ENCODE assay signal across 8 cellular contexts in genomic region chr7:90403174-90404113, GRCh38. TPM values are rescaled to one million over a fixed set of nuclear protein-coding genes. Genes with fewer than 3 reads are reported as not detected.
DNase-seq lines count a peak whose midpoint lies in the region; ATAC-seq lines count a peak whose summit lies in the region.

CLDN12 (plus strand) TSS chr7:90403461; CDS start chr7:90412677, 9,216 bp downstream.

- peaks cover 2% of the 10 kb centered on the region for H3K36me3 Mint-ChIP-seq in activated CD4-positive, alpha-beta T cell treated with anti-CD3 and anti-CD28 coated beads, Interleukin-2, amount 10 ng/mL, durations not matched to agents 7 days and 5 days (ENCODE audit: low read depth)
- peaks cover 14% of the 10 kb centered on the region for H3K36me3 Mint-ChIP-seq in dendritic cell treated with granulocyte-macrophage colony-stimulating factor and Interleukin-4, amounts not matched to agents 40 ng/mL and 50 ng/mL, for 4 days (ENCODE audit: low read depth)

- peaks cover 3 to 7% (median 6%) of the 10 kb centered on the region in 11 experiments; a peak in 17 of 22 replicates for H3K9me3 ChIP-seq in BLaER1 treated with 17β-estradiol and CSF1 and Interleukin-3, amounts not matched to agents 10 nM and 100 nM (replicated peaks in 1 of 11)

- peaks cover 19 to 42% (median 35%) of the 10 kb centered on the region in 10 experiments for H3K4me1 ChIP-seq in BLaER1 treated with 17β-estradiol and CSF1 and Interleukin-3, amounts not matched to agents 10 nM and 100 nM

- CTCF ChIA-PET in activated CD4-positive, alpha-beta T cell treated with anti-CD3 and anti-CD28 coated beads, Interleukin-2, amount 10 ng/mL, durations not matched to agents 7 days and 5 days (lab: Charles Lee): interaction anchor here (0.7 to 1.3 kb wide), 3 partner anchors 12 to 22 kb away, joined by 3 read pairs; no protein-coding TSS in a partner anchor

- H3K27me3 ChIP-seq in BLaER1 treated with 17β-estradiol and CSF1 and Interleukin-3, amounts not matched to agents 10 nM and 100 nM: no peaks in the 10 kb centered on the region

- H3K4me3 Mint-ChIP-seq in activated CD4-positive, alpha-beta T cell treated with anti-CD3 and anti-CD28 coated beads, Interleukin-2, amount 10 ng/mL, durations not matched to agents 7 days and 5 days: peak within 1 kb of the TSS; percentile 90
- H3K4me3 Mint-ChIP-seq in dendritic cell treated with granulocyte-macrophage colony-stimulating factor and Interleukin-4, amounts not matched to agents 40 ng/mL and 50 ng/mL, for 4 days: peak within 1 kb of the TSS; percentile 97

- peaks cover 24% of the 10 kb centered on the region for H3K27me3 Mint-ChIP-seq in activated CD4-positive, alpha-beta T cell treated with anti-CD3 and anti-CD28 coated beads, Interleukin-2, amount 10 ng/mL, durations not matched to agents 7 days and 5 days
- H3K27me3 Mint-ChIP-seq in dendritic cell treated with granulocyte-macrophage colony-stimulating factor and Interleukin-4, amounts not matched to agents 40 ng/mL and 50 ng/mL, for 4 days: peaks cover 5% of the 10 kb centered on the region

- DNase-seq in NCI-H524 treated with DMSO at 0.1 percent for 48 hours (lab: John Stamatoyannopoulos, UW) (peak; percentile 75), left lobe of liver (ENCODE audit: low spot score) (peak; percentile 91)
- peak; percentile 71 for DNase-seq in activated CD4-positive, alpha-beta T cell treated with anti-CD3 and anti-CD28 coated beads, Interleukin-2, amount 10 ng/mL, durations not matched to agents 7 days and 5 days
- DNase-seq in stimulated activated CD4-positive, alpha-beta T cell treated with anti-CD3 and anti-CD28 coated beads, Interleukin-2, amount 100 ng/mL, for 4 hours (ENCODE audit: low read depth): peak; percentile 52

- peak within 1 kb of the TSS; percentile 74 to 86 (median 84) for H3K9ac ChIP-seq in BLaER1 treated with 17β-estradiol and CSF1 and Interleukin-3, amounts not matched to agents 10 nM and 100 nM

- H3K4me1 Mint-ChIP-seq in activated CD4-positive, alpha-beta T cell treated with anti-CD3 and anti-CD28 coated beads, Interleukin-2, amount 10 ng/mL, durations not matched to agents 7 days and 5 days: peaks cover 15% of the 10 kb centered on the region
- H3K4me1 Mint-ChIP-seq in dendritic cell treated with granulocyte-macrophage colony-stimulating factor and Interleukin-4, amounts not matched to agents 40 ng/mL and 50 ng/mL, for 4 days (ENCODE audit: low read depth): peaks cover 13% of the 10 kb centered on the region

- peak within 1 kb of the TSS; percentile 57 to 70 (median 64) for H3K4me3 ChIP-seq in BLaER1 treated with 17β-estradiol and CSF1 and Interleukin-3, amounts not matched to agents 10 nM and 100 nM

- H3K27ac Mint-ChIP-seq in activated CD4-positive, alpha-beta T cell treated with anti-CD3 and anti-CD28 coated beads, Interleukin-2, amount 10 ng/mL, durations not matched to agents 7 days and 5 days: peak within 1 kb of the TSS; percentile 91
- H3K27ac Mint-ChIP-seq in dendritic cell treated with granulocyte-macrophage colony-stimulating factor and Interleukin-4, amounts not matched to agents 40 ng/mL and 50 ng/mL, for 4 days: peak within 1 kb of the TSS; percentile 84

- POLR2A ChIA-PET in activated CD4-positive, alpha-beta T cell treated with anti-CD3 and anti-CD28 coated beads, Interleukin-2, amount 10 ng/mL, durations not matched to agents 7 days and 5 days (lab: Charles Lee): no interaction called here

- peak within 1 kb of the TSS; percentile 67 to 90 (median 82) for H3K4me2 ChIP-seq in BLaER1 treated with 17β-estradiol and CSF1 and Interleukin-3, amounts not matched to agents 10 nM and 100 nM

- peak within 1 kb of the TSS; percentile 62 to 96 (median 92); a peak in 21 of 22 replicates for H3K27ac ChIP-seq in BLaER1 treated with 17β-estradiol and CSF1 and Interleukin-3, amounts not matched to agents 10 nM and 100 nM

- ATAC-seq in GM19324 (IDR thresholded peaks at IDR 0.05; ENCODE audit: low FRiP score, unreplicated experiment): peak; percentile 90
- ATAC-seq in HG03460 (IDR thresholded peaks at IDR 0.05; ENCODE audit: unreplicated experiment): peak; percentile 95
- ATAC-seq in left lobe of liver: peak; percentile 97

- H4K20me1 ChIP-seq in BLaER1 treated with 17β-estradiol and CSF1 and Interleukin-3, amounts not matched to agents 10 nM and 100 nM: no peaks in the 10 kb centered on the region

- peaks cover 9% of the 10 kb centered on the region for H3K9me3 Mint-ChIP-seq in activated CD4-positive, alpha-beta T cell treated with anti-CD3 and anti-CD28 coated beads, Interleukin-2, amount 10 ng/mL, durations not matched to agents 7 days and 5 days
- H3K9me3 Mint-ChIP-seq in dendritic cell treated with granulocyte-macrophage colony-stimulating factor and Interleukin-4, amounts not matched to agents 40 ng/mL and 50 ng/mL, for 4 days: peaks cover 10% of the 10 kb centered on the region

- intact Hi-C loops in dendritic cell treated with granulocyte-macrophage colony-stimulating factor and Interleukin-4, amounts not matched to agents 40 ng/mL and 50 ng/mL, for 4 days (cut with micrococcal nuclease): loop anchor here (2.0 kb wide), 1 partner anchor 57 kb away; the partner anchor contains the start of gene GTPBP10

- H3K36me3 ChIP-seq in BLaER1 treated with 17β-estradiol and CSF1 and Interleukin-3, amounts not matched to agents 10 nM and 100 nM: peaks cover 0 to 31% (median 7%) of the 10 kb centered on the region in 11 experiments; a peak in 15 of 22 replicates

RNA-seq across cellular contexts. Expression of gene CLDN12, which starts in this region (rescaled TPM):
- total RNA-seq in activated CD4-positive, alpha-beta T cell treated with anti-CD3 and anti-CD28 coated beads, Interleukin-2, amount 10 ng/mL, durations not matched to agents 7 days and 5 days: 1 to 10 TPM; 2.4 TPM
- 34.2 TPM for total RNA-seq in left lobe of liver

Comparison
In these comparisons a context has a peak if more than half of its experiments do, and no peak if none do; other contexts are left out.
1. Peak in every context shown above with its lines: DNase-seq, ATAC-seq, H3K4me3 ChIP-seq and H3K27ac ChIP-seq.
2. RNA of gene CLDN12 (total RNA-seq): 34.2 TPM in left lobe of liver (single experiment); 2.4 TPM in activated CD4-positive, alpha-beta T cell treated with anti-CD3 and anti-CD28 coated beads, Interleukin-2, amount 10 ng/mL, durations not matched to agents 7 days and 5 days; every median in the first group is over 10 times any median in the second.